Comparison of ENCODE assay signal across 8 cellular contexts in the genomic region with DNA sequence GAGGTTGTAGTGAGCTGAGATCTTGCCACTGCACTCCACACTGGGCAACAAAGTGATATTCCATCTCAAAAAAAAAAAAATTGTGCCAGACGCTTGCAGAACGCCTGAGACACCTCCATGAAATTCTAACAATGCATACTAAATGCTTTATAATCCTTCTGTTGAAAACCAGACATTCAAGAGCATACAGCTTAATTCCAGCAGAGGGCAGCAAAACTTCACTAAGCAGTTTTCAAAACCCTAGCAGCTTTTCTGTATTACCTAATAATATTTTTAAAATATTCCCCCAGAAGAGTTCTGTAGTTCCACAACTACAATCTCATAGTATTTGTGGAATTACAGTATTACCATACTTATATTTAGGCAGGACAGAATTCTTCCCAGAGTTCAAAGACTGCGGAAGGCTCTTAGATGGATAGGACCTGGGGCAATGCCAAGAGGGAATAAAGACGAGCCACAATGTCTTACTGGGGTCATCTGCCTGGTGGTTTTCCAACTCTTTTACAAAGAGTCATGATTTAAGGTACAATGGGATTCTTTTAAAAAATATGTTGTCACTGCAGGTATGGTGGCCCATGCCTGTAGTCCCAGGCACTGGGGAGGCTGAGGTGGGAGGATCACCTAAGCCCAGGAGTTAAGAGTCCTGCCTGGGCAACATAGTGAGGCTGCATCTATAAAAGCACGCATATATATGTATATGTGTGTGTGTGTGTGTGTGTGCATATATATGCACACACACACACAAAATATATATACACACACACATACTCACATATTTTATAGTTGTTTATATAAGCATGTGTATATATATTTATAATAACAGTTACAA.
A peak's percentile ranks its signal among the peaks of the same experiment; 100 is the strongest.
DNase-seq lines count a peak whose midpoint lies in the region; ATAC-seq and TF ChIP-seq lines count a peak whose summit lies in the region.

No MANE protein-coding gene starts in this region.

- in situ Hi-C loops in brain microvascular endothelial cell (cut with HindIII; ENCODE audit: low pct_ligation_motif_present, low sequenced_read_pairs), result loop anchor here (25.0 kb wide), 1 partner anchor 285 kb away; no protein-coding TSS in a partner anchor

- H3K4me3 ChIP-seq in brain microvascular endothelial cell (ENCODE audit: low read depth, low read length), result no peak overlapping the region

- peak; percentile 74 for TF ChIP-seq CTCF in brain microvascular endothelial cell (IDR thresholded peaks at IDR 0.05; ENCODE audit: low read depth, low read length, missing control alignments)

- ATAC-seq in HG03139 (IDR thresholded peaks at IDR 0.05; ENCODE audit: unreplicated experiment), result no peak

- peak; percentile 58 to 62 for DNase-seq in NCI-H524 (lab: John Stamatoyannopoulos, UW)
- no peak for DNase-seq in NCI-H524 treated with DMSO at 0.1 percent for 48 hours (lab: John Stamatoyannopoulos, UW)
- peak; percentile 74 for DNase-seq in LoVo (ENCODE audit: low spot score)
- peak; percentile 62 for DNase-seq in SHP77 treated with DMSO at 0.1 percent for 48 hours (lab: John Stamatoyannopoulos, UW)
- peak; percentile 72 for DNase-seq in brain microvascular endothelial cell
- peak; percentile 91 for DNase-seq in inferior parietal cortex (ENCODE audit: extremely low spot score)
- DNase-seq in stimulated activated CD4-positive, alpha-beta T cell treated with anti-CD3 and anti-CD28 coated beads, Interleukin-4, amount 100 ng/mL, for 24 hours, result peak; percentile 67

- H3K36me3 ChIP-seq in brain microvascular endothelial cell (replicated peaks), result no peaks in the 10 kb centered on the region

- no peak overlapping the region for H3K27ac ChIP-seq in brain microvascular endothelial cell

- H3K27me3 ChIP-seq in brain microvascular endothelial cell (replicated peaks), result no peaks in the 10 kb centered on the region
